Comparison of ENCODE assay signal across 1 cellular context in genomic region chr5:65061250-65061973, GRCh38.
TF ChIP-seq lines count a peak whose summit lies in the region.

No MANE protein-coding gene starts in this region.

TF ChIP-seq in GM12878, 131 proteins besides CTCF, POLR2A, EP300 and RAD21 (continued from another document and continues in another):
- TF ChIP-seq ZNF687 (IDR thresholded peaks at IDR 0.05) (0 out of 2 replicates have a peak, but pooled peaks have one; percentile 34), CHD4 (IDR thresholded peaks at IDR 0.05) (peak; percentile 87; the same call in 1 of the 2 replicates), RELB (IDR thresholded peaks at IDR 0.05; ENCODE audit: low read depth) (peak; percentile 41), ATF2 (IDR thresholded peaks at IDR 0.05; ENCODE audit: low read length) (no peak; the same call in 1 of the 2 replicates), ZNF592 (IDR thresholded peaks at IDR 0.05) (no peak), MYC (IDR thresholded peaks at IDR 0.05; ENCODE audit: insufficient read depth, insufficient read length, insufficient replicate concordance, low read length, severe bottlenecking) (no peak), LARP7 (IDR thresholded peaks at IDR 0.05) (no peak), STAT1 (conservative IDR thresholded peaks at IDR 0.05) (no peak), KLF5 (IDR thresholded peaks at IDR 0.05; ENCODE audit: partially characterized antibody) (no peak), E2F8 (IDR thresholded peaks at IDR 0.05; ENCODE audit: low read depth, partially characterized antibody) (no peak), BACH1 (IDR thresholded peaks at IDR 0.05; ENCODE audit: borderline replicate concordance) (no peak), FOXM1 (IDR thresholded peaks at IDR 0.05; ENCODE audit: low read depth, low read length) (peak; percentile 61), ZNF207 (IDR thresholded peaks at IDR 0.05; ENCODE audit: borderline replicate concordance) (no peak), ZBTB33 (IDR thresholded peaks at IDR 0.05) (no peak), GABPA (IDR thresholded peaks at IDR 0.05; ENCODE audit: low read depth) (no peak), HSF1 (IDR thresholded peaks at IDR 0.05; ENCODE audit: low read depth, low read length) (no peak), BCL11A (IDR thresholded peaks at IDR 0.05; ENCODE audit: low read depth, low read length) (no peak), KAT2A (conservative IDR thresholded peaks at IDR 0.05; ENCODE audit: control insufficient read depth, low read depth, low read length) (no peak), MEF2A (IDR thresholded peaks at IDR 0.05; ENCODE audit: insufficient read depth, low read depth, low read length) (peak; percentile 61), E2F4 (IDR thresholded peaks at IDR 0.05; ENCODE audit: low read depth, low read length) (no peak), ZBED1 (IDR thresholded peaks at IDR 0.05; ENCODE audit: borderline replicate concordance) (peak; percentile 53; the same call in 1 of the 2 replicates), PML (IDR thresholded peaks at IDR 0.05; ENCODE audit: low read length) (0 out of 2 replicates have a peak, but pooled peaks have one; percentile 59), ZBTB11 (CRISPR knock-in tag; IDR thresholded peaks at IDR 0.05) (no peak), MAX (IDR thresholded peaks at IDR 0.05; ENCODE audit: low read depth, low read length) (0 out of 2 replicates have a peak, but pooled peaks have one; percentile 35), CBX5 (IDR thresholded peaks at IDR 0.05; ENCODE audit: low read depth) (no peak)
